ENCODE assay signal across 17 cellular contexts in genomic region chr6:164928366-164929154, GRCh38.
DNase-seq lines count a peak whose midpoint lies in the region; ATAC-seq and TF ChIP-seq lines count a peak whose summit lies in the region.
"Had no signal": no experiment of that assay in that cellular context is flagged by ENCODE, and none has a peak within 500 bp of the region (broad histone marks: within the 10 kb centered on the region; RNA-seq: fewer than 3 reads in every experiment).

No MANE protein-coding gene starts in this region.

- TF ChIP-seq CTCF in C4-2B (conservative IDR thresholded peaks at IDR 0.05) (no peak), body of pancreas (IDR thresholded peaks at IDR 0.05) (no peak)

- H3K4me1 ChIP-seq in body of pancreas, result no peaks in the 10 kb centered on the region

- intact Hi-C loops in body of pancreas (cut with DNase I), result no loop called here

- DNase-seq in NCI-H82 treated with DMSO at 0.1 percent for 48 hours (lab: John Stamatoyannopoulos, UW; ENCODE audit: unreplicated experiment) (peak; percentile 8), foreskin melanocyte (peak; percentile 11), putamen (ENCODE audit: low spot score) (peak; percentile 71), RPMI8226 (no peak), body of pancreas (no peak)
- no peak for DNase-seq in activated T-cell treated with anti-CD3 and anti-CD28 coated beads, Interleukin-2, amount 50 U/mL, for 72 hours
- DNase-seq: activated gamma-delta T cell; CD4-positive, alpha-beta T cell; effector memory CD8-positive, alpha-beta T cell; mesenchymal stem cell; NCI-H2171 treated with DMSO at 0.1 percent for 48 hours; SW 1271; tibial artery had no signal

- H3K36me3 Mint-ChIP-seq in activated T-cell treated with anti-CD3 and anti-CD28 coated beads, Interleukin-2, amount 50 U/mL, for 72 hours (ENCODE audit: insufficient read depth in 2 of 2), result no peaks in the 10 kb centered on the region

- H3K27me3 Mint-ChIP-seq in activated T-cell treated with anti-CD3 and anti-CD28 coated beads, Interleukin-2, amount 50 U/mL, for 72 hours (ENCODE audit: low read depth), result no peaks in the 10 kb centered on the region
- H3K27me3 Mint-ChIP-seq: CD4-positive, alpha-beta T cell; effector memory CD8-positive, alpha-beta T cell had no signal

- peak overlapping the region; percentile 74 for H3K27ac ChIP-seq in C4-2B
- H3K27ac ChIP-seq in body of pancreas, result no peak overlapping the region
- H3K27ac ChIP-seq: neutrophil, tibial artery, VCaP had no signal

- H3K4me3 Mint-ChIP-seq in activated T-cell treated with anti-CD3 and anti-CD28 coated beads, Interleukin-2, amount 50 U/mL, for 72 hours, result no peak overlapping the region
- H3K4me3 Mint-ChIP-seq: CD4-positive, alpha-beta T cell; effector memory CD8-positive, alpha-beta T cell had no signal

- no peaks in the 10 kb centered on the region for H3K27me3 ChIP-seq in body of pancreas
- H3K27me3 ChIP-seq: neutrophil had no signal

- H3K9me3 ChIP-seq in body of pancreas, result no peaks in the 10 kb centered on the region
- H3K9me3 ChIP-seq: neutrophil, tibial artery had no signal

- H3K27ac Mint-ChIP-seq in activated T-cell treated with anti-CD3 and anti-CD28 coated beads, Interleukin-2, amount 50 U/mL, for 72 hours, result no peak overlapping the region
- H3K27ac Mint-ChIP-seq: CD4-positive, alpha-beta T cell; effector memory CD8-positive, alpha-beta T cell had no signal

- H3K9me3 Mint-ChIP-seq in activated T-cell treated with anti-CD3 and anti-CD28 coated beads, Interleukin-2, amount 50 U/mL, for 72 hours, result no peaks in the 10 kb centered on the region
- H3K9me3 Mint-ChIP-seq: CD4-positive, alpha-beta T cell had no signal

- no peaks in the 10 kb centered on the region for H3K4me1 Mint-ChIP-seq in activated T-cell treated with anti-CD3 and anti-CD28 coated beads, Interleukin-2, amount 50 U/mL, for 72 hours (ENCODE audit: low read depth)

- no peak for ATAC-seq in activated T-cell treated with anti-CD3 and anti-CD28 coated beads, Interleukin-2, amount 50 U/mL, for 72 hours (replicated peaks in 1 of 2)
- ATAC-seq in body of pancreas (no peak), GM21526 (IDR thresholded peaks at IDR 0.05; ENCODE audit: low FRiP score, unreplicated experiment) (no peak)
- ATAC-seq: effector memory CD8-positive, alpha-beta T cell had no signal

- no peak for TF ChIP-seq POLR2A in body of pancreas (IDR thresholded peaks at IDR 0.05)

- no peak overlapping the region for H3K4me3 ChIP-seq in body of pancreas

- 56 to 61% methylated on average over 14 of the region's 14 CpGs for WGBS in body of pancreas, 2 donors

- no peaks in the 10 kb centered on the region for H3K36me3 ChIP-seq in body of pancreas (replicated peaks in 1 of 2; ENCODE audit: insufficient read depth in 1 of 2, low read depth in 2 of 2)
- H3K36me3 ChIP-seq: neutrophil, tibial artery had no signal

Comparison
In these comparisons a context has a peak if more than half of its experiments do, and no peak if none do; other contexts are left out.
1. DNase-seq: peak in NCI-H82 treated with DMSO at 0.1 percent for 48 hours (single experiment), foreskin melanocyte (single experiment) and putamen (single experiment); none in RPMI8226 (single experiment), activated T-cell treated with anti-CD3 and anti-CD28 coated beads, Interleukin-2, amount 50 U/mL, for 72 hours (0 of 2) and body of pancreas (0 of 4).